In the genomic region with DNA sequence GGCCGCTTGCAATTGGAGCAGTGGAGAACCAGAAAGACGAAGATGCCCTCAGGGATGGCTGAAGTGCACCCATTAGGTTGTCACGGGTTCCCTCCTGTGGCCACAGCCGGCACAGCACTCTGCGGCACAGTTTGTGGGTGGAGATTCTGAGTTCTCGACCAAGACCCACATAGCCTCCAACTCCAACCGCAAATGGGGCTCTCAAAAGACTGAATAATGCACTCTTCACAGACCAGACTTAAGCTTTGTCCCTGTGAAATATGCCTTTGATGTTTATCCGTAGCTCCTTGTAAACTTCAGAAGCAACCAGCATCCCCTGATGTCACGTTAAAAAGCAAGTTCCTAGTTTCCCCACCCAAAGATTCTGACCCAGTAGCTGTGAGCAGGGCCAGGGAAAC, we compare ENCODE assay signal across 8 cellular contexts. TPM values are rescaled to one million over a fixed set of nuclear protein-coding genes. Genes with fewer than 3 reads are reported as not detected.
A peak's percentile ranks its signal among the peaks of the same experiment; 100 is the strongest.
DNase-seq lines count a peak whose midpoint lies in the region; ATAC-seq and TF ChIP-seq lines count a peak whose summit lies in the region.

No MANE protein-coding gene starts in this region.

- peak; percentile 79 for ATAC-seq in GM18873 (IDR thresholded peaks at IDR 0.05; ENCODE audit: low FRiP score, unreplicated experiment)
- peak; percentile 89 for ATAC-seq in HG03139 (IDR thresholded peaks at IDR 0.05; ENCODE audit: unreplicated experiment)
- peak; percentile 99 for ATAC-seq in left lung

- H3K27me3 ChIP-seq in left lung: no peaks in the 10 kb centered on the region

- no peaks in the 10 kb centered on the region for H3K9me3 ChIP-seq in left lung

- H3K36me3 ChIP-seq in left lung: no peaks in the 10 kb centered on the region

- H3K4me3 ChIP-seq in left lung: no peak overlapping the region

- H3K4me1 ChIP-seq in left lung: peaks cover 0 to 4% of the 10 kb centered on the region in 2 donors

- intact Hi-C loops in left lung (cut with DNase I): loop anchor here in 1 of 2 donors (10.0 kb wide), 1 partner anchor 162 kb away; no protein-coding TSS in a partner anchor

- TF ChIP-seq CTCF in left lung (IDR thresholded peaks at IDR 0.05): peak; percentile 77 to 90

- no peak overlapping the region for H3K27ac ChIP-seq in left lung

- DNase-seq in AML-193 (lab: John Stamatoyannopoulos, UW) (peak; percentile 27 to 43), NCI-H2227 treated with DMSO at 0.1 percent for 48 hours (lab: John Stamatoyannopoulos, UW) (peak; percentile 50), cerebellar cortex (ENCODE audit: low spot score) (peak; percentile 73), left lung (peak; percentile 76 to 88)
- DNase-seq in activated CD4-positive, CD25-positive, alpha-beta regulatory T cell treated with anti-CD3 and anti-CD28 coated beads, Interleukin-2, amount 50 U/mL, for 16 hours (ENCODE audit: low read depth, low spot score): peak; percentile 21
- peak; percentile 41 to 60 (median 47) for DNase-seq in stimulated activated CD4-positive, alpha-beta T cell treated with anti-CD3 and anti-CD28 coated beads, TNF-alpha, amount 100 ng/mL, for 48 hours (ENCODE audit: low read depth in 3 of 3)

RNA-seq across cellular contexts. Expression of gene CST9, which starts 0.9 kb away (rescaled TPM):
- not detected for total RNA-seq in left lung

RNA-seq across cellular contexts. Expression of gene CST3, which starts 31.1 kb away (rescaled TPM):
- total RNA-seq in left lung: 100 to 1,000 TPM; 628 to 714 TPM

RNA-seq across cellular contexts. Expression of gene CST9L, which starts 38.4 kb away (rescaled TPM):
- total RNA-seq in left lung: not detected

Comparison
In these comparisons a context has a peak if more than half of its experiments do, and no peak if none do; other contexts are left out.
1. DNase-seq: peak in every context shown above with its lines; median percentile 82 in left lung; 73 in cerebellar cortex; 50 in NCI-H2227 treated with DMSO at 0.1 percent for 48 hours; 47 in stimulated activated CD4-positive, alpha-beta T cell treated with anti-CD3 and anti-CD28 coated beads, TNF-alpha, amount 100 ng/mL, for 48 hours; 35 in AML-193; 21 in activated CD4-positive, CD25-positive, alpha-beta regulatory T cell treated with anti-CD3 and anti-CD28 coated beads, Interleukin-2, amount 50 U/mL, for 16 hours.